8 cellular contexts compared by ENCODE assay signal in genomic region chr13:42594577-42595571, GRCh38. TPM values are rescaled to one million over a fixed set of nuclear protein-coding genes. Genes with fewer than 3 reads are reported as not detected.
DNase-seq lines count a peak whose midpoint lies in the region; ATAC-seq, FAIRE-seq and TF ChIP-seq lines count a peak whose summit lies in the region.

No MANE protein-coding gene starts in this region.

- no peaks in the 10 kb centered on the region for H3K36me3 ChIP-seq in bronchial epithelial cell (ENCODE audit: control insufficient read depth, insufficient read depth, low read length)

- no peak for FAIRE-seq in bronchial epithelial cell (lab: Jason Lieb, UNC)

- peaks cover 1% of the 10 kb centered on the region for H3K27me3 ChIP-seq in bronchial epithelial cell (ENCODE audit: control insufficient read depth, insufficient read depth, low read length)

- DNase-seq in CD1c-positive myeloid dendritic cell (ENCODE audit: extremely low spot score) (peak; percentile 70), NCI-H187 treated with DMSO at 0.1 percent for 48 hours (lab: John Stamatoyannopoulos, UW) (peak; percentile 52), UCSD-AML1 (lab: John Stamatoyannopoulos, UW; ENCODE audit: unreplicated experiment) (peak; percentile 45), bronchial epithelial cell (ENCODE audit: low read depth) (peak; percentile 63), islet precursor cell (peak; percentile 64)
- DNase-seq in stimulated activated CD4-positive, alpha-beta T cell treated with anti-CD3 and anti-CD28 coated beads, Interleukin-2, amount 100 ng/mL, for 4 hours (ENCODE audit: low read depth) = peak; percentile 40

- no peak overlapping the region for H3K4me3 ChIP-seq in bronchial epithelial cell (ENCODE audit: low read depth, low read length)

- ATAC-seq in GM21576 (IDR thresholded peaks at IDR 0.05; ENCODE audit: unreplicated experiment) = peak; percentile 59
- ATAC-seq in HG03095 (IDR thresholded peaks at IDR 0.05; ENCODE audit: unreplicated experiment) = no peak

- TF ChIP-seq CTCF in bronchial epithelial cell (IDR thresholded peaks at IDR 0.05; ENCODE audit: insufficient read depth, low read length, severe bottlenecking) = peak; percentile 66

RNA-seq across cellular contexts. Expression of gene TNFSF11, which starts 20.9 kb away (rescaled TPM):
- total RNA-seq in bronchial epithelial cell = under 0.01 and 0.13 TPM in 2 replicates
